In the genomic region with DNA sequence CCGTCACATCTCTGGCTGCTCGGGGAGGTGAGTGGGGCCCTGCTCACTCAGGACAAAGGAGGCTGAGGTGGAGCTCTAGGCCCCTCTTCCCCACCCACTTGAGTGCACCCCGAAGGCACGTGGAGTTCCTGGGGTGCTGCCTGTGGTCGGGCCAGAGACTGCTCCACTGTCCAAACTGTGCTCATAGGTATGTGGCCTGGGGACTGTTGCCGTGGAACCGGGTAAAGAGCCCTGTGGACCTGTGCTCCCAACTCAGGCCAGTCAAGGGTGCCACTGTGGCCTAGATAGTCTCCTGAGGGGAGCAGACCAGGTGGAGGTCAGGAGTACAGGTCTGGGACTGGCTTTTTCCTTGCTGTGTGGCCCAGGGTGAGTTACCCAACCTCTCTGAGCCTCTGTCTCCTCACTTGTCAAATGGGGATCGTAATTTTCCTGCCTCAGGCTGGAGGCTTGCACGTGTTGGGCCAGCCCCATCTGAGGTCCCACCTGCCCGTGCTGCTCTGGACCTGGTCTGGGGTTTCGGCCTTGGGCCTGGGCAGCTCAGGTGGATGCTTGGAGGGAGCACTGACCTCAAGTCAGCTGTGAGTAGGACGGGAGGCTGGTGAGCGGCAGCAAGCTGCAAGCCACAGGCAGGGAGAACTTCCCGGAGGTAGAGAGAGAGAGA, we compare ENCODE assay signal across 10 cellular contexts. TPM values are rescaled to one million over a fixed set of nuclear protein-coding genes. Genes with fewer than 3 reads are reported as not detected.
DNase-seq lines count a peak whose midpoint lies in the region; ATAC-seq, FAIRE-seq and TF ChIP-seq lines count a peak whose summit lies in the region.
"Had no signal": no experiment of that assay in that cellular context is flagged by ENCODE, and none has a peak within 500 bp of the region (broad histone marks: within the 10 kb centered on the region; RNA-seq: fewer than 3 reads in every experiment).

No MANE protein-coding gene starts in this region.

- peak overlapping the region; percentile 21 to 91 (median 81) for H3K4me3 Mint-ChIP-seq in IgD-negative memory B cell
- H3K4me3 Mint-ChIP-seq in naive B cell = peak overlapping the region; percentile 47 to 89 (median 75)

- DNase-seq in K562 (ENCODE audit: extremely low read depth in 1 of 4, low spot score in 3 of 4) (no peak), naive B cell (peak; percentile 14), GM19238 (ENCODE audit: insufficient read length, low spot score) (no peak), DMS53 (lab: John Stamatoyannopoulos, UW) (no peak), NCI-H2171 (lab: John Stamatoyannopoulos, UW) (no peak)

- H3K27me3 Mint-ChIP-seq in IgD-negative memory B cell = peaks cover 2% of the 10 kb centered on the region
- peaks cover 0 to 14% (median 8%) of the 10 kb centered on the region in 3 donors for H3K27me3 Mint-ChIP-seq in naive B cell

- no peaks in the 10 kb centered on the region for H3K9me1 ChIP-seq in K562 (ENCODE audit: control insufficient read depth, insufficient read depth, low read length)

- peak overlapping the region; percentile 44; the same call in 1 of the 2 replicates for H3K27ac ChIP-seq in BLaER1
- no peak overlapping the region for H3K27ac ChIP-seq in K562 (ENCODE audit: extremely low read depth, low read depth, low read length)

- peak overlapping the region; percentile 41 to 92 (median 71) for H3K27ac Mint-ChIP-seq in IgD-negative memory B cell
- H3K27ac Mint-ChIP-seq in naive B cell = peak overlapping the region in 5 of 6 donors; percentile 72 to 93 (median 83)

- TF ChIP-seq RAD21 in K562 (CRISPR knock-in tag; conservative IDR thresholded peaks at IDR 0.05 in 1 of 2, IDR thresholded peaks at IDR 0.05 in 1 of 2) = no peak

- H2AFZ ChIP-seq in K562 (ENCODE audit: low read depth, low read length) = peak overlapping the region; percentile 86

- H3K4me1 ChIP-seq in BLaER1 (peaks cover 25% of the 10 kb centered on the region), K562 (replicated peaks in 1 of 2; ENCODE audit: control insufficient read depth in 2 of 2, insufficient read depth in 2 of 2, low read length in 2 of 2) (peaks cover 3 to 22% of the 10 kb centered on the region in 2 experiments; a peak in 2 of 5 replicates)

- peak overlapping the region; percentile 48 for H3K4me3 ChIP-seq in BLaER1
- no peak overlapping the region for H3K4me3 ChIP-seq in K562

- CTCF ChIA-PET in K562 (lab: Yijun Ruan, JAX; ENCODE audit: low intra/inter-chr PET ratio) = interaction anchor here (1.7 to 2.3 kb wide), 2 partner anchors 37 to 81 kb away, joined by 14 to 16 read pairs; partner anchors contain the start of gene LKAAEAR1

- H3K27me3 ChIP-seq in BLaER1 = no peaks in the 10 kb centered on the region
- H3K27me3 ChIP-seq in K562 (ENCODE audit: control insufficient read depth in 2 of 2, insufficient read depth in 2 of 2, low read length in 2 of 2) = peaks cover 0 to 27% of the 10 kb centered on the region in 2 experiments; a peak in 3 of 5 replicates

- BruUV-seq in K562 (replicated peaks; lab: Mats Ljungman, UMichigan) = no TSS peak

- FAIRE-seq in K562 (lab: Jason Lieb, UNC) = peak; percentile 69

- POLR2A ChIA-PET in K562 (lab: Yijun Ruan, JAX) = no interaction called here

- H3K79me2 ChIP-seq in K562 (ENCODE audit: control insufficient read depth, insufficient read depth, low read length) = no peaks in the 10 kb centered on the region

- H3K9ac ChIP-seq in BLaER1 = peak overlapping the region; percentile 63; the same call in 1 of the 2 replicates
- H3K9ac ChIP-seq in K562 (ENCODE audit: insufficient read depth in 1 of 2, low read depth in 2 of 2, low read length in 2 of 2) = peak overlapping the region; percentile 4 to 68; a peak in 1 of 4 replicates

- ATAC-seq in K562 = peak; percentile 51
- ATAC-seq in naive B cell (ENCODE audit: low read depth in 2 of 2) = no peak
- ATAC-seq in GM21528 (IDR thresholded peaks at IDR 0.05; ENCODE audit: low FRiP score, unreplicated experiment) = no peak

- no peak for TF ChIP-seq EP300 in K562 (IDR thresholded peaks at IDR 0.05; ENCODE audit: low read length)

- H3K4me1 Mint-ChIP-seq in IgD-negative memory B cell = peaks cover 0 to 5% (median 3%) of the 10 kb centered on the region in 3 donors
- peaks cover 9% of the 10 kb centered on the region in 3 donors for H3K4me1 Mint-ChIP-seq in naive B cell

- H4K20me1 ChIP-seq in BLaER1 = no peaks in the 10 kb centered on the region
- peaks cover 12% of the 10 kb centered on the region; the same call in 1 of the 2 replicates for H4K20me1 ChIP-seq in K562 (replicated peaks; ENCODE audit: control insufficient read depth, insufficient read depth, low read length)

- in situ Hi-C loops in K562 (cut with MboI) = no loop called here

- intact Hi-C loops in K562 (cut with micrococcal nuclease) = loop anchor here (1.0 to 5.0 kb wide), 2 partner anchors 37 to 83 kb away; partner anchors contain the start of gene C20orf204

- H3K9me3 Mint-ChIP-seq in IgD-negative memory B cell = no peaks in the 10 kb centered on the region
- no peaks in the 10 kb centered on the region for H3K9me3 Mint-ChIP-seq in naive B cell

- WGBS in K562 (ENCODE audit: insufficient coverage, low coverage, missing lambda C conversion rate) = 45% methylated on average over 13 of the region's 14 CpGs

- no peak for TF ChIP-seq POLR2A in K562 (conservative IDR thresholded peaks at IDR 0.05)

- H3K9me3 ChIP-seq in BLaER1 (no peaks in the 10 kb centered on the region), K562 (replicated peaks; ENCODE audit: control insufficient read depth, insufficient read depth, low read depth, low read length) (no peaks in the 10 kb centered on the region)

- no peak for TF ChIP-seq CTCF in K562 (IDR thresholded peaks at IDR 0.05 in 2 of 3, conservative IDR thresholded peaks at IDR 0.05 in 1 of 3; ENCODE audit: insufficient read depth in 2 of 3, low read depth in 1 of 3, low read length in 3 of 3)

- H3K36me3 Mint-ChIP-seq in IgD-negative memory B cell (no peaks in the 10 kb centered on the region), naive B cell (no peaks in the 10 kb centered on the region)

- H3K4me2 ChIP-seq in BLaER1 (peak overlapping the region; percentile 73), K562 (ENCODE audit: insufficient read depth, low read length) (0 out of 2 replicates have a peak overlapping the region, but pooled peaks have one; percentile 27)

- H3K36me3 ChIP-seq in BLaER1 (no peaks in the 10 kb centered on the region), K562 (ENCODE audit: control insufficient read depth, insufficient read depth, low read length) (no peaks in the 10 kb centered on the region)

RNA-seq across cellular contexts. Expression of gene NPBWR2, which starts 12.4 kb away (rescaled TPM):
- polyA plus RNA-seq in IgD-negative memory B cell (not detected), K562 (2011; rRNA removed) (not detected in 2 replicates), K562 (2014; fragmentation: Illumina TruSeq; extraction: Trizol) (not detected in 2 replicates), K562 (2014; fragmentation: Nextera tagmentation; extraction: Ambion mirVana) (not detected), K562 (2014; rRNA removed) (not detected in 2 replicates), naive B cell (ENCODE audit: low read depth in 6 of 6) (not detected)
- not detected in 2 replicates for total RNA-seq in K562 (2011; cell fraction: chromatin; rRNA removed; ENCODE audit: low replicate concordance)
- not detected in 2 replicates for total RNA-seq in K562 (2011; cell fraction: nucleolus; rRNA removed)
- not detected in 2 replicates for total RNA-seq in K562 (2011; cell fraction: nucleoplasm; rRNA removed)
- total RNA-seq in K562 (2014; rRNA removed) (not detected in 2 replicates), K562 (2014; rRNA removed; fragmentation: Illumina TruSeq; extraction: Trizol) (not detected in 2 replicates), K562 (2015; rRNA removed; fragmentation: Illumina TruSeq; extraction: Trizol) (not detected in 2 replicates), K562 (2021) (not detected in 2 replicates)
- polyA plus RNA-seq in K562 (2011; cell fraction: cytosol; rRNA removed) = not detected in 2 replicates
- polyA plus RNA-seq in K562 (2011; cell fraction: nucleus; rRNA removed) = not detected in 2 replicates
- not detected in 2 replicates for polyA plus RNA-seq in K562 (2012)
- not detected in 2 replicates for polyA minus RNA-seq in K562 (2011; rRNA and poly(A)+ RNA removed)
- not detected in 2 replicates for polyA minus RNA-seq in K562 (2011; cell fraction: cytosol; rRNA and poly(A)+ RNA removed)
- polyA minus RNA-seq in K562 (2011; cell fraction: nucleus; rRNA and poly(A)+ RNA removed) = not detected in 2 replicates
- total RNA-seq: renal cortical epithelial cell, urinary bladder had no signal
- polyA plus RNA-seq: urinary bladder had no signal

RNA-seq across cellular contexts. Expression of gene LKAAEAR1, which starts 35.6 kb away (rescaled TPM):
- polyA plus RNA-seq in IgD-negative memory B cell (0.83 TPM), K562 (2011; rRNA removed) (not detected in 2 replicates), K562 (2014; fragmentation: Illumina TruSeq; extraction: Trizol) (not detected in 2 replicates), K562 (2014; fragmentation: Nextera tagmentation; extraction: Ambion mirVana) (not detected), K562 (2014; rRNA removed) (not detected in 2 replicates), naive B cell (ENCODE audit: low read depth in 6 of 6) (under 1 TPM in 1 of 6 donors, not detected in 5; 0.47 TPM)
- total RNA-seq in K562 (2011; cell fraction: chromatin; rRNA removed; ENCODE audit: low replicate concordance) = not detected in 2 replicates
- total RNA-seq in K562 (2011; cell fraction: nucleolus; rRNA removed) = not detected in 2 replicates
- not detected in 2 replicates for total RNA-seq in K562 (2011; cell fraction: nucleoplasm; rRNA removed)
- total RNA-seq in K562 (2014; rRNA removed) (not detected in 2 replicates), K562 (2014; rRNA removed; fragmentation: Illumina TruSeq; extraction: Trizol) (not detected in 2 replicates), K562 (2015; rRNA removed; fragmentation: Illumina TruSeq; extraction: Trizol) (not detected in 2 replicates), K562 (2021) (not detected in 2 replicates)
- polyA plus RNA-seq in K562 (2011; cell fraction: cytosol; rRNA removed) = not detected in 2 replicates
- polyA plus RNA-seq in K562 (2011; cell fraction: nucleus; rRNA removed) = not detected in 2 replicates
- not detected in 2 replicates for polyA plus RNA-seq in K562 (2012)
- not detected in 2 replicates for polyA minus RNA-seq in K562 (2011; rRNA and poly(A)+ RNA removed)
- polyA minus RNA-seq in K562 (2011; cell fraction: cytosol; rRNA and poly(A)+ RNA removed) = not detected in 2 replicates
- not detected in 2 replicates for polyA minus RNA-seq in K562 (2011; cell fraction: nucleus; rRNA and poly(A)+ RNA removed)
- total RNA-seq: renal cortical epithelial cell, urinary bladder had no signal

RNA-seq across cellular contexts. Expression of gene OPRL1, which starts 39.9 kb away (rescaled TPM):
- polyA plus RNA-seq in IgD-negative memory B cell (3.7 TPM), K562 (2011; rRNA removed) (0.17 and 0.64 TPM in 2 replicates), K562 (2014; fragmentation: Illumina TruSeq; extraction: Trizol) (0.06 and 0.11 TPM in 2 replicates), K562 (2014; fragmentation: Nextera tagmentation; extraction: Ambion mirVana) (not detected), K562 (2014; rRNA removed) (0.04 and 0.11 TPM in 2 replicates), naive B cell (ENCODE audit: low read depth in 6 of 6) (1 to 10 TPM in 5 of 6 donors, under 1 TPM in 1; 0.91 to 3.4 (median 2.3) TPM)
- 0.40 and 0.86 TPM in 2 replicates for total RNA-seq in K562 (2011; cell fraction: chromatin; rRNA removed; ENCODE audit: low replicate concordance)
- 0.67 and 0.79 TPM in 2 replicates for total RNA-seq in K562 (2011; cell fraction: nucleolus; rRNA removed)
- total RNA-seq in K562 (2011; cell fraction: nucleoplasm; rRNA removed) = 0.23 and 0.66 TPM in 2 replicates
- total RNA-seq in K562 (2014; rRNA removed) (0.09 and 0.37 TPM in 2 replicates), K562 (2014; rRNA removed; fragmentation: Illumina TruSeq; extraction: Trizol) (0.07 TPM in 1 of 2 replicates, not detected in the other), K562 (2015; rRNA removed; fragmentation: Illumina TruSeq; extraction: Trizol) (0.14 and 0.15 TPM in 2 replicates), K562 (2021) (0.22 and 0.33 TPM in 2 replicates)
- 0.55 and 0.76 TPM in 2 replicates for polyA plus RNA-seq in K562 (2011; cell fraction: cytosol; rRNA removed)
- polyA plus RNA-seq in K562 (2011; cell fraction: nucleus; rRNA removed) = 0.67 and 0.70 TPM in 2 replicates
- polyA plus RNA-seq in K562 (2012) = 0.46 and 1.1 TPM in 2 replicates
- polyA minus RNA-seq in K562 (2011; rRNA and poly(A)+ RNA removed) = 0.39 and 0.48 TPM in 2 replicates
- 0.48 and 0.55 TPM in 2 replicates for polyA minus RNA-seq in K562 (2011; cell fraction: cytosol; rRNA and poly(A)+ RNA removed)
- 0.13 and 0.33 TPM in 2 replicates for polyA minus RNA-seq in K562 (2011; cell fraction: nucleus; rRNA and poly(A)+ RNA removed)

RNA-seq across cellular contexts. Expression of gene RGS19, which starts 40.5 kb away (rescaled TPM):
- polyA plus RNA-seq in IgD-negative memory B cell = 202 TPM
- total RNA-seq in K562 (2011; cell fraction: chromatin; rRNA removed; ENCODE audit: low replicate concordance) = 7.1 and 15.6 TPM in 2 replicates
- total RNA-seq in K562 (2011; cell fraction: nucleolus; rRNA removed) = 13.2 and 13.3 TPM in 2 replicates
- total RNA-seq in K562 (2011; cell fraction: nucleoplasm; rRNA removed) = 7.2 and 10.5 TPM in 2 replicates
- total RNA-seq in K562 (2014; rRNA removed) = 23.7 and 26.9 TPM in 2 replicates
- total RNA-seq in K562 (2014; rRNA removed; fragmentation: Illumina TruSeq; extraction: Trizol) = 3.2 and 3.3 TPM in 2 replicates
- total RNA-seq in K562 (2015; rRNA removed; fragmentation: Illumina TruSeq; extraction: Trizol) = 14.3 and 14.6 TPM in 2 replicates
- total RNA-seq in K562 (2021) = 20.7 and 21.0 TPM in 2 replicates
- polyA plus RNA-seq in K562 (2011; rRNA removed) = 14.7 and 23.9 TPM in 2 replicates
- polyA plus RNA-seq in K562 (2011; cell fraction: cytosol; rRNA removed) = 31.1 and 65.3 TPM in 2 replicates
- 19.9 and 25.8 TPM in 2 replicates for polyA plus RNA-seq in K562 (2011; cell fraction: nucleus; rRNA removed)
- polyA plus RNA-seq in K562 (2012) = 17.9 and 19.3 TPM in 2 replicates
- 5.2 and 11.0 TPM in 2 replicates for polyA plus RNA-seq in K562 (2014; fragmentation: Illumina TruSeq; extraction: Trizol)
- under 1 TPM; 0.41 to 0.98 TPM for polyA plus RNA-seq in K562 (2014; fragmentation: Nextera tagmentation; extraction: Ambion mirVana)
- 21.9 and 23.4 TPM in 2 replicates for polyA plus RNA-seq in K562 (2014; rRNA removed)
- polyA minus RNA-seq in K562 (2011; rRNA and poly(A)+ RNA removed) = 4.7 and 4.8 TPM in 2 replicates
- 9.5 and 22.4 TPM in 2 replicates for polyA minus RNA-seq in K562 (2011; cell fraction: cytosol; rRNA and poly(A)+ RNA removed)
- polyA minus RNA-seq in K562 (2011; cell fraction: nucleus; rRNA and poly(A)+ RNA removed) = 5.7 and 8.8 TPM in 2 replicates
- 100 to 1,000 TPM; 112 to 170 (median 132) TPM for polyA plus RNA-seq in naive B cell (ENCODE audit: low read depth in 6 of 6)

RNA-seq across cellular contexts. Expression of gene MYT1, which starts 44.4 kb away (rescaled TPM):
- not detected for polyA plus RNA-seq in IgD-negative memory B cell
- 0.14 TPM in 1 of 2 replicates, not detected in the other for total RNA-seq in K562 (2011; cell fraction: chromatin; rRNA removed; ENCODE audit: low replicate concordance)
- 0.26 TPM in 1 of 2 replicates, not detected in the other for total RNA-seq in K562 (2011; cell fraction: nucleolus; rRNA removed)
- not detected in 2 replicates for total RNA-seq in K562 (2011; cell fraction: nucleoplasm; rRNA removed)
- total RNA-seq in K562 (2014; rRNA removed) = 0.12 TPM in 1 of 2 replicates, not detected in the other
- 0.04 TPM in 1 of 2 replicates, not detected in the other for total RNA-seq in K562 (2014; rRNA removed; fragmentation: Illumina TruSeq; extraction: Trizol)
- total RNA-seq in K562 (2015; rRNA removed; fragmentation: Illumina TruSeq; extraction: Trizol) = not detected in 2 replicates
- 0.02 TPM in 1 of 2 replicates, not detected in the other for total RNA-seq in K562 (2021)
- 0.10 and 0.12 TPM in 2 replicates for polyA plus RNA-seq in K562 (2011; rRNA removed)
- 0.03 and 0.13 TPM in 2 replicates for polyA plus RNA-seq in K562 (2011; cell fraction: cytosol; rRNA removed)
- polyA plus RNA-seq in K562 (2011; cell fraction: nucleus; rRNA removed) = 0.04 and 0.17 TPM in 2 replicates
- 0.04 and 0.07 TPM in 2 replicates for polyA plus RNA-seq in K562 (2012)
- 0.12 TPM in 1 of 2 replicates, not detected in the other for polyA plus RNA-seq in K562 (2014; fragmentation: Illumina TruSeq; extraction: Trizol)
- polyA plus RNA-seq in K562 (2014; fragmentation: Nextera tagmentation; extraction: Ambion mirVana) = under 1 TPM in 1 of 2 experiments, not detected in 1; 0.06 TPM
- polyA plus RNA-seq in K562 (2014; rRNA removed) = 0.05 TPM in 1 of 2 replicates, not detected in the other
- polyA minus RNA-seq in K562 (2011; rRNA and poly(A)+ RNA removed) = 0.07 and 0.09 TPM in 2 replicates
- not detected in 2 replicates for polyA minus RNA-seq in K562 (2011; cell fraction: cytosol; rRNA and poly(A)+ RNA removed)
- polyA minus RNA-seq in K562 (2011; cell fraction: nucleus; rRNA and poly(A)+ RNA removed) = 0.11 TPM in 1 of 2 replicates, not detected in the other
- polyA plus RNA-seq in naive B cell (ENCODE audit: low read depth in 6 of 6) = not detected
